ENCODE assay signal across 8 cellular contexts in the genomic region with DNA sequence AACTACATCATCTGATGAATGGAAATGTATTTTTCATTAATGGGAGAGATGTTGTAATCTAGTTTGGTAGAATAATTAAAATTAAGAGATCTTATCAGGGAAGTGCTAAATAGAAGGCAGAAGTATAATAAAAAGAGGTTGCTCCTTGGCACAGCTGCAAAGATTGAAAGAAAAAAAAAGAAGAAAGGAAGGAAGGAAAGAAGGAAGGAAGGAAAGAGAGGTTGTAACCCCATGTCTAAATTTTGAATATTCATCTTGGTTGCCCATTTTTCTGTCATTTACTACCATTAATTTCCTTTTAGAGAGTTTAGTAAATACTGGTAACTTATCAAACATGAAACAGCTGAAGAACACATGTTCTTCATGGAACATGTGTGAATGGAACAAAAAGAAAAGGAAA. TPM values are rescaled to one million over a fixed set of nuclear protein-coding genes. Genes with fewer than 3 reads are reported as not detected.
A peak's percentile ranks its signal among the peaks of the same experiment; 100 is the strongest.
DNase-seq lines count a peak whose midpoint lies in the region; ATAC-seq and TF ChIP-seq lines count a peak whose summit lies in the region.

No MANE protein-coding gene starts in this region.

- H3K27me3 ChIP-seq in H7 (ENCODE audit: control insufficient read depth, insufficient read depth, low read length) (no peaks in the 10 kb centered on the region), skeletal muscle satellite cell (ENCODE audit: control insufficient read depth, insufficient read depth, low read length) (peaks cover 12% of the 10 kb centered on the region)

- peak overlapping the region; percentile 49 for H3K27ac ChIP-seq in SK-N-MC

- peak overlapping the region; percentile 69 for H3K4me2 ChIP-seq in skeletal muscle satellite cell (ENCODE audit: low read length)

- no peaks in the 10 kb centered on the region for H3K36me3 ChIP-seq in H7 (replicated peaks; ENCODE audit: control insufficient read depth, insufficient read depth, low read length)
- no peaks in the 10 kb centered on the region for H3K36me3 ChIP-seq in SK-N-MC (ENCODE audit: insufficient read depth, low read length)
- H3K36me3 ChIP-seq in skeletal muscle satellite cell (ENCODE audit: insufficient read depth, low read length), result no peaks in the 10 kb centered on the region

- peaks cover 3% of the 10 kb centered on the region for H3K4me1 ChIP-seq in skeletal muscle satellite cell (ENCODE audit: control insufficient read depth, insufficient read depth, low read length)

- H3K9me3 ChIP-seq in SK-N-MC (ENCODE audit: low read depth, low read length) (no peaks in the 10 kb centered on the region), skeletal muscle satellite cell (replicated peaks; ENCODE audit: low read length) (no peaks in the 10 kb centered on the region)

- no peak for TF ChIP-seq CTCF in fibroblast of mammary gland (conservative IDR thresholded peaks at IDR 0.05; ENCODE audit: control insufficient read depth, insufficient read depth, low read depth, low read length)

- H3K9ac ChIP-seq in SK-N-MC (ENCODE audit: insufficient read length) (peak overlapping the region; percentile 7), skeletal muscle satellite cell (ENCODE audit: low read depth, low read length) (peak overlapping the region; percentile 54)

- DNase-seq in H7, result no peak
- DNase-seq in SK-N-MC (ENCODE audit: low read depth, low spot score), result no peak
- no peak for DNase-seq in fibroblast of mammary gland (ENCODE audit: low read depth)
- no peak for DNase-seq in DMS53 treated with DMSO at 0.1 percent for 48 hours (lab: John Stamatoyannopoulos, UW; ENCODE audit: unreplicated experiment)
- DNase-seq in NCI-H1048 (lab: John Stamatoyannopoulos, UW), result no peak
- no peak for DNase-seq in NCI-H748 treated with DMSO at 0.1 percent for 48 hours (lab: John Stamatoyannopoulos, UW)

- no peak for ATAC-seq in GM21423 (IDR thresholded peaks at IDR 0.05; ENCODE audit: unreplicated experiment)

- peak overlapping the region; percentile 63 for H3K4me3 ChIP-seq in H7 (ENCODE audit: insufficient read depth, low read depth, low read length)
- peak overlapping the region; percentile 89 for H3K4me3 ChIP-seq in SK-N-MC
- H3K4me3 ChIP-seq in fibroblast of mammary gland (ENCODE audit: control insufficient read depth, low read depth, low read length), result peak overlapping the region; percentile 59
- H3K4me3 ChIP-seq in skeletal muscle satellite cell (ENCODE audit: low read length), result peak overlapping the region; percentile 72

RNA-seq across cellular contexts. Expression of a gene that starts 10.5 kb away (rescaled TPM):
- total RNA-seq in H7 (2014; rRNA removed; shearing (Covaris generic)), result 15.9 and 17.6 TPM in 2 replicates
- total RNA-seq in skeletal muscle satellite cell (2012; rRNA removed), result 15.1 and 21.5 TPM in 2 replicates

RNA-seq across cellular contexts. Expression of a gene that starts 11.1 kb away (rescaled TPM):
- total RNA-seq in H7 (2014; rRNA removed; shearing (Covaris generic)), result 14.7 and 18.1 TPM in 2 replicates
- 2.8 and 3.5 TPM in 2 replicates for total RNA-seq in skeletal muscle satellite cell (2012; rRNA removed)
